In genomic region chr1:211641044-211641443, GRCh38 we compare ENCODE assay signal across 1 cellular context. TPM values are rescaled to one million over a fixed set of nuclear protein-coding genes. Genes with fewer than 3 reads are reported as not detected.
"Had no signal": no experiment of that assay in that cellular context is flagged by ENCODE, and none has a peak within 500 bp of the region (broad histone marks: within the 10 kb centered on the region; RNA-seq: fewer than 3 reads in every experiment).

No MANE protein-coding gene starts in this region.

RNA-seq across cellular contexts. Expression of gene NEK2, which starts 34.4 kb away (rescaled TPM):
- total RNA-seq: mesenteric fat pad had no signal
